ENCODE assay signal across 26 cellular contexts in genomic region chr2:159317392-159318088, GRCh38. TPM values are rescaled to one million over a fixed set of nuclear protein-coding genes. Genes with fewer than 3 reads are reported as not detected.
DNase-seq lines count a peak whose midpoint lies in the region; ATAC-seq and TF ChIP-seq lines count a peak whose summit lies in the region.
"Had no signal": no experiment of that assay in that cellular context is flagged by ENCODE, and none has a peak within 500 bp of the region (broad histone marks: within the 10 kb centered on the region; RNA-seq: fewer than 3 reads in every experiment).

No MANE protein-coding gene starts in this region.

- H3K4me3 ChIP-seq in astrocyte of the spinal cord (ENCODE audit: low read depth, low read length), result no peak overlapping the region
- no peak overlapping the region for H3K4me3 ChIP-seq in upper lobe of right lung
- H3K4me3 ChIP-seq: coronary artery, SJSA1, spleen, transverse colon had no signal

- intact Hi-C loops in upper lobe of right lung (cut with DNase I), result no loop called here

- in situ Hi-C loops in astrocyte of the spinal cord (cut with HindIII; ENCODE audit: low sequenced_read_pairs), result no loop called here

- H3K27me3 ChIP-seq in upper lobe of right lung, result no peaks in the 10 kb centered on the region
- H3K27me3 ChIP-seq: SJSA1, spleen, transverse colon had no signal

- ATAC-seq in HG03159 (IDR thresholded peaks at IDR 0.05; ENCODE audit: unreplicated experiment) (peak; percentile 57), upper lobe of right lung (peak; percentile 33), HG03521 (IDR thresholded peaks at IDR 0.05; ENCODE audit: unreplicated experiment) (no peak)
- ATAC-seq: naive thymus-derived CD4-positive, alpha-beta T cell; stimulated activated naive B cell treated with anti-CD40 and anti-IgM and Interleukin-4, amounts not matched to agents 10 μg/mL and 1 μg/mL and 100 μg/mL, for 72 hours had no signal

- H3K27ac ChIP-seq in upper lobe of right lung, result no peak overlapping the region
- H3K27ac ChIP-seq: coronary artery, epithelial cell of prostate, HL-60, SJSA1, spleen, transverse colon had no signal

- peaks cover 29% of the 10 kb centered on the region for H3K36me3 ChIP-seq in upper lobe of right lung
- H3K36me3 ChIP-seq: SJSA1 had no signal

- TF ChIP-seq CTCF in astrocyte of the spinal cord (IDR thresholded peaks at IDR 0.05; ENCODE audit: low read depth, low read length) (no peak), upper lobe of right lung (IDR thresholded peaks at IDR 0.05) (no peak)

- no peaks in the 10 kb centered on the region for H3K9me3 ChIP-seq in upper lobe of right lung
- H3K9me3 ChIP-seq: SJSA1, transverse colon had no signal

- H3K4me1 ChIP-seq in upper lobe of right lung, result no peaks in the 10 kb centered on the region
- H3K4me1 ChIP-seq: SJSA1, spleen, transverse colon had no signal

- peak; percentile 17 for DNase-seq in NCI-H748 (lab: John Stamatoyannopoulos, UW; ENCODE audit: unreplicated experiment)
- DNase-seq in NCI-H748 treated with DMSO at 0.1 percent for 48 hours (lab: John Stamatoyannopoulos, UW), result no peak
- peak; percentile 4 for DNase-seq in astrocyte of the spinal cord (ENCODE audit: low read depth, low spot score)
- DNase-seq in upper lobe of right lung, result no peak
- no peak for DNase-seq in amniotic stem cell (lab: John Stamatoyannopoulos, UW)
- no peak for DNase-seq in HUDEP-2 (lab: John Stamatoyannopoulos, UW; ENCODE audit: unreplicated experiment in 76 of 76)
- DNase-seq: 8988T; activated CD4-positive, CD25-positive, alpha-beta regulatory T cell treated with anti-CD3 and anti-CD28 coated beads, Interleukin-2, amount 50 U/mL, for 72 hours; activated gamma-delta T cell; aorta; C1 segment of cervical spinal cord; mammary epithelial cell; naive thymus-derived CD4-positive, alpha-beta T cell; NCI-H1694; NCI-H226; OCI-M1; spleen; stimulated activated naive B cell treated with anti-CD40 and anti-IgM and Interleukin-4, amounts not matched to agents 10 μg/mL and 1 μg/mL and 100 μg/mL, for 72 hours; T-helper 9 cell; transverse colon had no signal

RNA-seq across cellular contexts. Expression of gene WDSUB1, which starts 31.0 kb away (rescaled TPM):
- 16.9 TPM for total RNA-seq in upper lobe of right lung

Comparison
In these comparisons a context has a peak if more than half of its experiments do, and no peak if none do; other contexts are left out.
1. DNase-seq: peak in NCI-H748 (single experiment) and astrocyte of the spinal cord (single experiment); none in NCI-H748 treated with DMSO at 0.1 percent for 48 hours (single experiment), upper lobe of right lung (single experiment), amniotic stem cell (single experiment) and HUDEP-2 (0 of 76).